Comparison of ENCODE assay signal across 1 cellular context in the genomic region with DNA sequence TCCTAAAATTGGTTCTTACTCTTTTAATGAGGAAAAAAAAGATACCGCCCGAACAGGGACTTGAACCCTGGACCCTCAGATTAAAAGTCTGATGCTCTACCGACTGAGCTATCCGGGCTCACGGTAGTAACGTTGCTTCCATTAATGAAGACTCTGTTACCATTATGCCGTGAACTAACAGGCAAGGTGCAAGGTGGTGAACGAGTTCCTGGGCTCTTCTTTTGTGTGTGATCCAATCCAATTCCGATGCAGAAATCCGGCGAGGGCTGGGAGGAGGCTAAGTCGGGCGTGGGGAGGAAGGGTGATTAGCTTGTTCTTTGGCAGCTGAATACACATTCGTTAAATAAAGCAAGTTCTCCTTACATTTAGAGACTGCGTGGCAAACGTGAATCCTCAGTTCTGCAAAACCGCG.
A peak's percentile ranks its signal among the peaks of the same experiment; 100 is the strongest.
TF ChIP-seq lines count a peak whose summit lies in the region.

No MANE protein-coding gene starts in this region.

TF ChIP-seq in HepG2, 621 proteins besides CTCF, POLR2A, EP300 and RAD21 (continued from another document and continues in another):
- TF ChIP-seq GMEB2 (CRISPR knock-in tag; IDR thresholded peaks at IDR 0.05; ENCODE audit: low read depth) (no peak), ZC3H4 (CRISPR knock-in tag; IDR thresholded peaks at IDR 0.05; ENCODE audit: borderline replicate concordance) (no peak), KMT2A (CRISPR knock-in tag; IDR thresholded peaks at IDR 0.05) (no peak), ZNF232 (CRISPR knock-in tag; IDR thresholded peaks at IDR 0.05; ENCODE audit: borderline replicate concordance) (peak; percentile 20; the same call in 1 of the 2 replicates), ZNF709 (CRISPR knock-in tag; IDR thresholded peaks at IDR 0.05) (no peak), ZNF773 (CRISPR knock-in tag; IDR thresholded peaks at IDR 0.05; ENCODE audit: borderline replicate concordance) (no peak), ZSCAN12 (CRISPR knock-in tag; IDR thresholded peaks at IDR 0.05) (no peak), ZNF225 (CRISPR knock-in tag; IDR thresholded peaks at IDR 0.05) (no peak), HNF1A (IDR thresholded peaks at IDR 0.05; ENCODE audit: low read depth) (0 out of 2 replicates have a peak, but pooled peaks have one; percentile 23), HNF1A (CRISPR knock-in tag; IDR thresholded peaks at IDR 0.05; ENCODE audit: borderline replicate concordance) (no peak), JUN (CRISPR knock-in tag; IDR thresholded peaks at IDR 0.05) (no peak), ZNF790 (CRISPR knock-in tag; IDR thresholded peaks at IDR 0.05; ENCODE audit: borderline replicate concordance) (no peak), ZNF780A (CRISPR knock-in tag; IDR thresholded peaks at IDR 0.05) (no peak), NR2F1 (CRISPR knock-in tag; IDR thresholded peaks at IDR 0.05) (0 out of 4 replicates have a peak, but pooled peaks of 1 of the 2 experiments have one; percentile 11), ZBTB8A (CRISPR knock-in tag; IDR thresholded peaks at IDR 0.05; ENCODE audit: borderline replicate concordance, low read depth) (no peak), MXD3 (CRISPR knock-in tag; IDR thresholded peaks at IDR 0.05) (no peak), AGO1 (IDR thresholded peaks at IDR 0.05; ENCODE audit: low read depth, low read length, poor library complexity, severe bottlenecking) (no peak), ZIK1 (CRISPR knock-in tag; IDR thresholded peaks at IDR 0.05; ENCODE audit: borderline replicate concordance, low read depth) (no peak), ZFY (CRISPR knock-in tag; IDR thresholded peaks at IDR 0.05) (peak; percentile 31; the same call in 1 of the 2 replicates), ZNF878 (CRISPR knock-in tag; IDR thresholded peaks at IDR 0.05) (no peak), PITX1 (CRISPR knock-in tag; IDR thresholded peaks at IDR 0.05) (no peak; the same call in 1 of the 2 replicates), ZNF180 (CRISPR knock-in tag; IDR thresholded peaks at IDR 0.05; ENCODE audit: borderline replicate concordance, low read depth) (no peak), MIER3 (CRISPR knock-in tag; IDR thresholded peaks at IDR 0.05; ENCODE audit: borderline replicate concordance) (no peak), ZSCAN29 (CRISPR knock-in tag; conservative IDR thresholded peaks at IDR 0.05) (0 out of 2 replicates have a peak, but pooled peaks have one; percentile 28), ZFP82 (CRISPR knock-in tag; IDR thresholded peaks at IDR 0.05; ENCODE audit: borderline replicate concordance) (peak; percentile 27; the same call in 1 of the 2 replicates), ZSCAN25 (CRISPR knock-in tag; IDR thresholded peaks at IDR 0.05) (peak; percentile 70; the same call in 1 of the 2 replicates), ZBTB21 (CRISPR knock-in tag; IDR thresholded peaks at IDR 0.05) (no peak), ZNF629 (CRISPR knock-in tag; conservative IDR thresholded peaks at IDR 0.05) (no peak), MIXL1 (CRISPR knock-in tag; IDR thresholded peaks at IDR 0.05) (peak; percentile 81), ZNF550 (CRISPR knock-in tag; IDR thresholded peaks at IDR 0.05; ENCODE audit: borderline replicate concordance) (no peak)
- TF ChIP-seq, protein P1, sequence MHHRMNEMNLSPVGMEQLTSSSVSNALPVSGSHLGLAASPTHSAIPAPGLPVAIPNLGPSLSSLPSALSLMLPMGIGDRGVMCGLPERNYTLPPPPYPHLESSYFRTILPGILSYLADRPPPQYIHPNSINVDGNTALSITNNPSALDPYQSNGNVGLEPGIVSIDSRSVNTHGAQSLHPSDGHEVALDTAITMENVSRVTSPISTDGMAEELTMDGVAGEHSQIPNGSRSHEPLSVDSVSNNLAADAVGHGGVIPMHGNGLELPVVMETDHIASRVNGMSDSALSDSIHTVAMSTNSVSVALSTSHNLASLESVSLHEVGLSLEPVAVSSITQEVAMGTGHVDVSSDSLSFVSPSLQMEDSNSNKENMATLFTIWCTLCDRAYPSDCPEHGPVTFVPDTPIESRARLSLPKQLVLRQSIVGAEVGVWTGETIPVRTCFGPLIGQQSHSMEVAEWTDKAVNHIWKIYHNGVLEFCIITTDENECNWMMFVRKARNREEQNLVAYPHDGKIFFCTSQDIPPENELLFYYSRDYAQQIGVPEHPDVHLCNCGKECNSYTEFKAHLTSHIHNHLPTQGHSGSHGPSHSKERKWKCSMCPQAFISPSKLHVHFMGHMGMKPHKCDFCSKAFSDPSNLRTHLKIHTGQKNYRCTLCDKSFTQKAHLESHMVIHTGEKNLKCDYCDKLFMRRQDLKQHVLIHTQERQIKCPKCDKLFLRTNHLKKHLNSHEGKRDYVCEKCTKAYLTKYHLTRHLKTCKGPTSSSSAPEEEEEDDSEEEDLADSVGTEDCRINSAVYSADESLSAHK (CRISPR knock-in tag; IDR thresholded peaks at IDR 0.05; ENCODE audit: borderline replicate concordance) = no peak
- TF ChIP-seq, protein P2, sequence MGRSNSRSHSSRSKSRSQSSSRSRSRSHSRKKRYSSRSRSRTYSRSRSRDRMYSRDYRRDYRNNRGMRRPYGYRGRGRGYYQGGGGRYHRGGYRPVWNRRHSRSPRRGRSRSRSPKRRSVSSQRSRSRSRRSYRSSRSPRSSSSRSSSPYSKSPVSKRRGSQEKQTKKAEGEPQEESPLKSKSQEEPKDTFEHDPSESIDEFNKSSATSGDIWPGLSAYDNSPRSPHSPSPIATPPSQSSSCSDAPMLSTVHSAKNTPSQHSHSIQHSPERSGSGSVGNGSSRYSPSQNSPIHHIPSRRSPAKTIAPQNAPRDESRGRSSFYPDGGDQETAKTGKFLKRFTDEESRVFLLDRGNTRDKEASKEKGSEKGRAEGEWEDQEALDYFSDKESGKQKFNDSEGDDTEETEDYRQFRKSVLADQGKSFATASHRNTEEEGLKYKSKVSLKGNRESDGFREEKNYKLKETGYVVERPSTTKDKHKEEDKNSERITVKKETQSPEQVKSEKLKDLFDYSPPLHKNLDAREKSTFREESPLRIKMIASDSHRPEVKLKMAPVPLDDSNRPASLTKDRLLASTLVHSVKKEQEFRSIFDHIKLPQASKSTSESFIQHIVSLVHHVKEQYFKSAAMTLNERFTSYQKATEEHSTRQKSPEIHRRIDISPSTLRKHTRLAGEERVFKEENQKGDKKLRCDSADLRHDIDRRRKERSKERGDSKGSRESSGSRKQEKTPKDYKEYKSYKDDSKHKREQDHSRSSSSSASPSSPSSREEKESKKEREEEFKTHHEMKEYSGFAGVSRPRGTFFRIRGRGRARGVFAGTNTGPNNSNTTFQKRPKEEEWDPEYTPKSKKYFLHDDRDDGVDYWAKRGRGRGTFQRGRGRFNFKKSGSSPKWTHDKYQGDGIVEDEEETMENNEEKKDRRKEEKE (IDR thresholded peaks at IDR 0.05) = no peak
- TF ChIP-seq, protein P3, sequence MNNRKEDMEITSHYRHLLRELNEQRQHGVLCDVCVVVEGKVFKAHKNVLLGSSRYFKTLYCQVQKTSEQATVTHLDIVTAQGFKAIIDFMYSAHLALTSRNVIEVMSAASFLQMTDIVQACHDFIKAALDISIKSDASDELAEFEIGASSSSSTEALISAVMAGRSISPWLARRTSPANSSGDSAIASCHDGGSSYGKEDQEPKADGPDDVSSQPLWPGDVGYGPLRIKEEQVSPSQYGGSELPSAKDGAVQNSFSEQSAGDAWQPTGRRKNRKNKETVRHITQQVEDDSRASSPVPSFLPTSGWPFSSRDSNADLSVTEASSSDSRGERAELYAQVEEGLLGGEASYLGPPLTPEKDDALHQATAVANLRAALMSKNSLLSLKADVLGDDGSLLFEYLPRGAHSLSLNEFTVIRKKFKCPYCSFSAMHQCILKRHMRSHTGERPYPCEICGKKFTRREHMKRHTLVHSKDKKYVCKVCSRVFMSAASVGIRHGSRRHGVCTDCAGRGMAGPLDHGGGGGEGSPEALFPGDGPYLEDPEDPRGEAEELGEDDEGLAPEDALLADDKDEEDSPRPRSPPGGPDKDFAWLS (CRISPR knock-in tag; IDR thresholded peaks at IDR 0.05; ENCODE audit: borderline replicate concordance) = no peak
- TF ChIP-seq, protein P4, sequence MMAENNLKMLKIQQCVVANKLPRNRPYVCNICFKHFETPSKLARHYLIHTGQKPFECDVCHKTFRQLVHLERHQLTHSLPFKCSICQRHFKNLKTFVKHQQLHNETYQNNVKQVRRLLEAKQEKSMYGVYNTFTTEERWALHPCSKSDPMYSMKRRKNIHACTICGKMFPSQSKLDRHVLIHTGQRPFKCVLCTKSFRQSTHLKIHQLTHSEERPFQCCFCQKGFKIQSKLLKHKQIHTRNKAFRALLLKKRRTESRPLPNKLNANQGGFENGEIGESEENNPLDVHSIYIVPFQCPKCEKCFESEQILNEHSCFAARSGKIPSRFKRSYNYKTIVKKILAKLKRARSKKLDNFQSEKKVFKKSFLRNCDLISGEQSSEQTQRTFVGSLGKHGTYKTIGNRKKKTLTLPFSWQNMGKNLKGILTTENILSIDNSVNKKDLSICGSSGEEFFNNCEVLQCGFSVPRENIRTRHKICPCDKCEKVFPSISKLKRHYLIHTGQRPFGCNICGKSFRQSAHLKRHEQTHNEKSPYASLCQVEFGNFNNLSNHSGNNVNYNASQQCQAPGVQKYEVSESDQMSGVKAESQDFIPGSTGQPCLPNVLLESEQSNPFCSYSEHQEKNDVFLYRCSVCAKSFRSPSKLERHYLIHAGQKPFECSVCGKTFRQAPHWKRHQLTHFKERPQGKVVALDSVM (CRISPR knock-in tag; IDR thresholded peaks at IDR 0.05) = 0 out of 2 replicates have a peak, but pooled peaks have one; percentile 21
- TF ChIP-seq, protein P5, sequence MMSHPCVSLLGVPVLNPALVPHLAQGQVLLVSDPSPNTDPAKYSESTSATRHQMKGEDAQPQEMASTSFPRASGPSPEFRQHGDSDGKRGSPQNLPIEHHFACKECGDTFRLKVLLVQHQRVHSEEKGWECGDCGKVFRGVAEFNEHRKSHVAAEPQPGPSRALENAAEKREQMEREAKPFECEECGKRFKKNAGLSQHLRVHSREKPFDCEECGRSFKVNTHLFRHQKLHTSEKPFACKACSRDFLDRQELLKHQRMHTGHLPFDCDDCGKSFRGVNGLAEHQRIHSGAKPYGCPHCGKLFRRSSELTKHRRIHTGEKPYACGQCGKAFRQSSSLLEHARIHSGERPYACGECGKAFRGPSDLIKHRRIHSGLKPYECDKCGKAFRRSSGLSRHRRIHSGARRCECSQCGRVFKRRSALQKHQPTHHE (CRISPR knock-in tag; IDR thresholded peaks at IDR 0.05; ENCODE audit: borderline replicate concordance) = 0 out of 2 replicates have a peak, but pooled peaks have one; percentile 25
- TF ChIP-seq, protein P6, sequence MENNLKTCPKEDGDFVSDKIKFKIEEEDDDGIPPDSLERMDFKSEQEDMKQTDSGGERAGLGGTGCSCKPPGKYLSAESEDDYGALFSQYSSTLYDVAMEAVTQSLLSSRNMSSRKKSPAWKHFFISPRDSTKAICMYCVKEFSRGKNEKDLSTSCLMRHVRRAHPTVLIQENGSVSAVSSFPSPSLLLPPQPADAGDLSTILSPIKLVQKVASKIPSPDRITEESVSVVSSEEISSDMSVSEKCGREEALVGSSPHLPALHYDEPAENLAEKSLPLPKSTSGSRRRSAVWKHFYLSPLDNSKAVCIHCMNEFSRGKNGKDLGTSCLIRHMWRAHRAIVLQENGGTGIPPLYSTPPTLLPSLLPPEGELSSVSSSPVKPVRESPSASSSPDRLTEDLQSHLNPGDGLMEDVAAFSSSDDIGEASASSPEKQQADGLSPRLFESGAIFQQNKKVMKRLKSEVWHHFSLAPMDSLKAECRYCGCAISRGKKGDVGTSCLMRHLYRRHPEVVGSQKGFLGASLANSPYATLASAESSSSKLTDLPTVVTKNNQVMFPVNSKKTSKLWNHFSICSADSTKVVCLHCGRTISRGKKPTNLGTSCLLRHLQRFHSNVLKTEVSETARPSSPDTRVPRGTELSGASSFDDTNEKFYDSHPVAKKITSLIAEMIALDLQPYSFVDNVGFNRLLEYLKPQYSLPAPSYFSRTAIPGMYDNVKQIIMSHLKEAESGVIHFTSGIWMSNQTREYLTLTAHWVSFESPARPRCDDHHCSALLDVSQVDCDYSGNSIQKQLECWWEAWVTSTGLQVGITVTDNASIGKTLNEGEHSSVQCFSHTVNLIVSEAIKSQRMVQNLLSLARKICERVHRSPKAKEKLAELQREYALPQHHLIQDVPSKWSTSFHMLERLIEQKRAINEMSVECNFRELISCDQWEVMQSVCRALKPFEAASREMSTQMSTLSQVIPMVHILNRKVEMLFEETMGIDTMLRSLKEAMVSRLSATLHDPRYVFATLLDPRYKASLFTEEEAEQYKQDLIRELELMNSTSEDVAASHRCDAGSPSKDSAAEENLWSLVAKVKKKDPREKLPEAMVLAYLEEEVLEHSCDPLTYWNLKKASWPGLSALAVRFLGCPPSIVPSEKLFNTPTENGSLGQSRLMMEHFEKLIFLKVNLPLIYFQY (CRISPR knock-in tag; IDR thresholded peaks at IDR 0.05; ENCODE audit: borderline replicate concordance) = no peak
